Comparison of ENCODE assay signal across 9 cellular contexts in genomic region chr14:104665092-104665662, GRCh38. TPM values are rescaled to one million over a fixed set of nuclear protein-coding genes. Genes with fewer than 3 reads are reported as not detected.
DNase-seq lines count a peak whose midpoint lies in the region; ATAC-seq and TF ChIP-seq lines count a peak whose summit lies in the region.
"Had no signal": no experiment of that assay in that cellular context is flagged by ENCODE, and none has a peak within 500 bp of the region (broad histone marks: within the 10 kb centered on the region; RNA-seq: fewer than 3 reads in every experiment).

No MANE protein-coding gene starts in this region.

- H3K27ac Mint-ChIP-seq in activated CD4-positive, alpha-beta T cell treated with anti-CD3 and anti-CD28 coated beads for 36 hours, result peak overlapping the region; percentile 69
- H3K27ac Mint-ChIP-seq in stimulated activated effector memory CD8-positive, alpha-beta T cell treated with anti-CD3 and anti-CD28 coated beads, Interleukin-12 subunit alpha, Interleukin-12 subunit beta, amount 100 ng/mL, for 72 hours, result peak overlapping the region; percentile 60

- H3K4me3 Mint-ChIP-seq in activated CD4-positive, alpha-beta T cell treated with anti-CD3 and anti-CD28 coated beads for 36 hours, result no peak overlapping the region
- H3K4me3 Mint-ChIP-seq in stimulated activated effector memory CD8-positive, alpha-beta T cell treated with anti-CD3 and anti-CD28 coated beads, Interleukin-12 subunit alpha, Interleukin-12 subunit beta, amount 100 ng/mL, for 72 hours, result peak overlapping the region; percentile 2

- POLR2A ChIA-PET in activated CD4-positive, alpha-beta T cell treated with anti-CD3 and anti-CD28 coated beads for 36 hours (lab: Charles Lee), result interaction anchor here (0.8 kb wide), 1 partner anchor 13 kb away, joined by 3 read pairs; no protein-coding TSS in a partner anchor

- H3K27ac ChIP-seq in VCaP, result peak overlapping the region; percentile 32

- TF ChIP-seq CTCF in VCaP (conservative IDR thresholded peaks at IDR 0.05), result no peak

- CTCF ChIA-PET in activated CD4-positive, alpha-beta T cell treated with anti-CD3 and anti-CD28 coated beads for 36 hours (lab: Charles Lee), result interaction anchor here (0.7 to 0.8 kb wide), 2 partner anchors 21 to 573 kb away, joined by 3 read pairs; no protein-coding TSS in a partner anchor

- H3K9me3 Mint-ChIP-seq in activated CD4-positive, alpha-beta T cell treated with anti-CD3 and anti-CD28 coated beads for 36 hours (ENCODE audit: low read depth), result no peaks in the 10 kb centered on the region
- H3K9me3 Mint-ChIP-seq in stimulated activated effector memory CD8-positive, alpha-beta T cell treated with anti-CD3 and anti-CD28 coated beads, Interleukin-12 subunit alpha, Interleukin-12 subunit beta, amount 100 ng/mL, for 72 hours, result no peaks in the 10 kb centered on the region

- no peak for DNase-seq in activated CD4-positive, alpha-beta T cell treated with anti-CD3 and anti-CD28 coated beads for 36 hours
- no peak for DNase-seq in activated CD4-positive, alpha-beta T cell treated with anti-CD3 and anti-CD28 coated beads for 48 hours
- DNase-seq in foreskin melanocyte (peak; percentile 49), DMS79 treated with DMSO at 0.1 percent for 48 hours (lab: John Stamatoyannopoulos, UW) (no peak), NCI-H1092 (lab: John Stamatoyannopoulos, UW) (no peak)
- no peak for DNase-seq in stimulated activated effector memory CD8-positive, alpha-beta T cell treated with anti-CD3 and anti-CD28 coated beads, Interleukin-12 subunit alpha, Interleukin-12 subunit beta, amount 100 ng/mL, for 72 hours (ENCODE audit: low spot score in 2 of 2)
- DNase-seq: NCI-H524 treated with DMSO at 0.1 percent for 48 hours had no signal

- peaks cover 28% of the 10 kb centered on the region for H3K4me1 Mint-ChIP-seq in activated CD4-positive, alpha-beta T cell treated with anti-CD3 and anti-CD28 coated beads for 36 hours
- H3K4me1 Mint-ChIP-seq in stimulated activated effector memory CD8-positive, alpha-beta T cell treated with anti-CD3 and anti-CD28 coated beads, Interleukin-12 subunit alpha, Interleukin-12 subunit beta, amount 100 ng/mL, for 72 hours, result peaks cover 25% of the 10 kb centered on the region

- intact Hi-C loops in activated CD4-positive, alpha-beta T cell treated with anti-CD3 and anti-CD28 coated beads for 36 hours (cut with DNase I, micrococcal nuclease), result loop anchor here (1.0 kb wide), 1 partner anchor 43 kb away; no protein-coding TSS in a partner anchor

- peaks cover 5% of the 10 kb centered on the region for H3K27me3 Mint-ChIP-seq in activated CD4-positive, alpha-beta T cell treated with anti-CD3 and anti-CD28 coated beads for 36 hours

- no peaks in the 10 kb centered on the region for H3K36me3 Mint-ChIP-seq in activated CD4-positive, alpha-beta T cell treated with anti-CD3 and anti-CD28 coated beads for 36 hours (ENCODE audit: low read depth)
- no peaks in the 10 kb centered on the region for H3K36me3 Mint-ChIP-seq in stimulated activated effector memory CD8-positive, alpha-beta T cell treated with anti-CD3 and anti-CD28 coated beads, Interleukin-12 subunit alpha, Interleukin-12 subunit beta, amount 100 ng/mL, for 72 hours

- ATAC-seq in activated CD4-positive, alpha-beta T cell treated with anti-CD3 and anti-CD28 coated beads for 36 hours, result no peak
- peak; percentile 63 for ATAC-seq in stimulated activated effector memory CD8-positive, alpha-beta T cell treated with anti-CD3 and anti-CD28 coated beads, Interleukin-12 subunit alpha, Interleukin-12 subunit beta, amount 100 ng/mL, for 72 hours
- ATAC-seq in GM21423 (IDR thresholded peaks at IDR 0.05; ENCODE audit: unreplicated experiment), result no peak

RNA-seq across cellular contexts. Expression of gene INF2, which starts 24.2 kb away (rescaled TPM):
- total RNA-seq in activated CD4-positive, alpha-beta T cell treated with anti-CD3 and anti-CD28 coated beads for 36 hours, result 10 to 100 TPM; 60.8 to 66.0 TPM

RNA-seq across cellular contexts. Expression of gene ADSS1, which starts 58.9 kb away (rescaled TPM):
- total RNA-seq in activated CD4-positive, alpha-beta T cell treated with anti-CD3 and anti-CD28 coated beads for 36 hours, result 1 to 10 TPM; 2.2 to 3.2 TPM
